ENCODE assay signal across 8 cellular contexts in the genomic region with DNA sequence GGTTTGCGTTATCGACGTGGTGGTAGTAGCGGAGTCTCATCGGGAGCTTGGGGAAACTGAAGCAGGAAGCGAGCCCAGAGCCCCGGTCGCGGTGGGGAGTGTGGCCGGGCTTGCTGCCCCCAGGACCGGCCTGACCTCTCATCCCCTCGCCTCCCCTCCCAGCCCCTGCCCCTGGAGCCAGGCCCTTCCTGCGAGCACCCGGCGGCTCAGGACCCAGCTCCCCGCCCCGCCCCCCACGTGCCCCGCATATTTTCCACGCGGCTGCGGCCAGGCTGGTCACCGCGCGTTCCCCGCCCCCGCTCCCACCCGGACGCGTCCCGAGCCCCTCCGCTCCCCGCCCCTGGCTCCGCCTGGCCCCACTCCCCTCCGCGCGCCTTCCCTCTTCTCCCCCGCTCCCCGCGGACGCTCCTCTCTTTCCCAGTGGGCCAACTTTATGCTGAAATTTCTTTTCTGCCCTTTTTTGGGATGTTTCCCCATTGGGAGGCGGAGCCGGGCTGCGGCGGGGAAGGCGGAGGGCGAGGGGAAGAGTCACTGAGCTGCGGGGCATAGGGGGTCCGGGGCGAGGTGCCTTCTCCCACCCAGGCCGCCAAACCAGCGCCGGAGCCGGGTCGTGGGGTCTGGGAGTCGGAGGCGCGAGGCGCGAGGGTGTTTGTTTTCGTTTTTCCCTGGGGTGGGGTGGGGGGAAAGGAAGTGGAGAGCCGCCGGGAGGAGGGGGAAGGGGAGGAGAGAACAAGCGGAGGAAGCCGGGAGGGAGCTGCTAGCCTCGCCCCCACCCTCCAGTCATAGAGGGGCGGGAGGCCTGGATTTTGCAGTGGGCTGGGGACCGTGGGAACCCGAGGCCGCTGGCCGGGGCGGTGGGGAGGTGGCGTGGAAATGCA. TPM values are rescaled to one million over a fixed set of nuclear protein-coding genes. Genes with fewer than 3 reads are reported as not detected.
A peak's percentile ranks its signal among the peaks of the same experiment; 100 is the strongest.
DNase-seq lines count a peak whose midpoint lies in the region; ATAC-seq and TF ChIP-seq lines count a peak whose summit lies in the region.

No MANE protein-coding gene starts in this region.

- H3K9me3 Mint-ChIP-seq in activated B cell treated with CpG ODN at 0.5 μM for 24 hours = no peaks in the 10 kb centered on the region

- ATAC-seq in activated B cell treated with CpG ODN at 0.5 μM for 24 hours (ENCODE audit: low read depth) (peak; percentile 42), left colon (peak; percentile 61)

- peaks cover 12% of the 10 kb centered on the region for H3K4me1 Mint-ChIP-seq in activated B cell treated with CpG ODN at 0.5 μM for 24 hours

- H3K4me3 Mint-ChIP-seq in activated B cell treated with CpG ODN at 0.5 μM for 24 hours = peak overlapping the region; percentile 86

- intact Hi-C loops in activated B cell treated with CpG ODN at 0.5 μM for 24 hours (cut with micrococcal nuclease) (loop anchor here (1.0 kb wide), 1 partner anchor 25 kb away; the partner anchor contains the start of gene ARHGEF39), left colon (cut with DNase I, micrococcal nuclease) (loop anchor here in 1 of 2 donors (5.0 kb wide), 1 partner anchor 33 kb away; the partner anchor contains the start of genes CCDC107 and RMRP)

- H3K36me3 Mint-ChIP-seq in activated B cell treated with CpG ODN at 0.5 μM for 24 hours (ENCODE audit: low read depth) = peaks cover 2% of the 10 kb centered on the region

- peak; percentile 94 for DNase-seq in EH (ENCODE audit: low read depth)
- peak; percentile 11 for DNase-seq in LoVo (ENCODE audit: low spot score)
- DNase-seq in activated B cell treated with CpG ODN at 0.5 μM for 24 hours = peak; percentile 27
- peak; percentile 73 for DNase-seq in dermis blood vessel endothelial cell
- peak; percentile 73 to 79 for DNase-seq in left colon
- DNase-seq in stimulated activated CD4-positive, alpha-beta T cell treated with anti-CD3 and anti-CD28 coated beads, Interleukin-1b, Interleukin-23, amount 100 ng/mL, for 48 hours = peak; percentile 17
- no peak for DNase-seq in HT-29 (ENCODE audit: low spot score)
- DNase-seq in pons (ENCODE audit: low spot score) = no peak

- CTCF ChIA-PET in activated B cell treated with CpG ODN at 0.5 μM for 24 hours (lab: Charles Lee) = interaction anchor here (0.8 to 3.1 kb wide), 6 partner anchors 26 to 192 kb away, joined by 3 to 8 read pairs (median 6); partner anchors contain the start of genes ARHGEF39, CCDC107, CREB3 and RMRP

- TF ChIP-seq CTCF in activated B cell treated with CpG ODN at 0.5 μM for 24 hours (IDR thresholded peaks at IDR 0.05) = no peak

- H3K27me3 Mint-ChIP-seq in activated B cell treated with CpG ODN at 0.5 μM for 24 hours = no peaks in the 10 kb centered on the region

- H3K27ac Mint-ChIP-seq in activated B cell treated with CpG ODN at 0.5 μM for 24 hours = peak overlapping the region; percentile 76

- POLR2A ChIA-PET in activated B cell treated with CpG ODN at 0.5 μM for 24 hours (lab: Charles Lee) = interaction anchor here (0.6 to 1.6 kb wide), 10 partner anchors 14 to 708 kb away, joined by 3 to 6 read pairs (median 4); partner anchors contain the start of genes CCDC107, CREB3, RMRP and TLN1

RNA-seq across cellular contexts. Expression of gene TPM2, which starts 1.0 kb away (rescaled TPM):
- total RNA-seq in activated B cell treated with CpG ODN at 0.5 μM for 24 hours = 1.9 and 2.0 TPM in 2 replicates
- total RNA-seq in dermis blood vessel endothelial cell = 10.2 and 19.6 TPM in 2 replicates
- 100 to 1,000 TPM in 1 of 2 donors, 10 to 100 TPM in 1; 25.9 to 277 TPM for total RNA-seq in left colon
- total RNA-seq in HT-29 (2014; rRNA removed; shearing (Covaris generic)) = 61.0 and 69.8 TPM in 2 replicates

RNA-seq across cellular contexts. Expression of gene CA9, which starts 17.0 kb away (rescaled TPM):
- total RNA-seq in activated B cell treated with CpG ODN at 0.5 μM for 24 hours (0.86 TPM in 1 of 2 replicates, not detected in the other), dermis blood vessel endothelial cell (not detected in 2 replicates), left colon (under 1 TPM; 0.56 to 0.89 TPM)
- total RNA-seq in HT-29 (2014; rRNA removed; shearing (Covaris generic)) = 82.8 and 95.4 TPM in 2 replicates

RNA-seq across cellular contexts. Expression of gene ARHGEF39, which starts 25.7 kb away (rescaled TPM):
- total RNA-seq in activated B cell treated with CpG ODN at 0.5 μM for 24 hours (0.59 and 0.89 TPM in 2 replicates), dermis blood vessel endothelial cell (0.34 and 3.1 TPM in 2 replicates), left colon (1 to 10 TPM; 5.2 to 7.6 TPM)
- 16.2 and 23.4 TPM in 2 replicates for total RNA-seq in HT-29 (2014; rRNA removed; shearing (Covaris generic))

RNA-seq across cellular contexts. Expression of gene CCDC107, which starts 32.6 kb away (rescaled TPM):
- total RNA-seq in activated B cell treated with CpG ODN at 0.5 μM for 24 hours = 32.5 and 34.5 TPM in 2 replicates
- total RNA-seq in dermis blood vessel endothelial cell = 8.5 and 12.4 TPM in 2 replicates
- total RNA-seq in left colon = 10 to 100 TPM; 25.0 to 33.1 TPM
- total RNA-seq in HT-29 (2014; rRNA removed; shearing (Covaris generic)) = 19.7 and 19.9 TPM in 2 replicates

RNA-seq across cellular contexts. Expression of gene RMRP, which starts 32.9 kb away (rescaled TPM):
- total RNA-seq in activated B cell treated with CpG ODN at 0.5 μM for 24 hours (8,247 and 9,516 TPM in 2 replicates), dermis blood vessel endothelial cell (9,128 and 10,291 TPM in 2 replicates), left colon (over 10,000 TPM; 19,198 to 30,979 TPM)
- 23,916 and 27,637 TPM in 2 replicates for total RNA-seq in HT-29 (2014; rRNA removed; shearing (Covaris generic))

Comparison
In these comparisons a context has a peak if more than half of its experiments do, and no peak if none do; other contexts are left out.
1. DNase-seq: peak in EH (single experiment), LoVo (single experiment), activated B cell treated with CpG ODN at 0.5 μM for 24 hours (single experiment), dermis blood vessel endothelial cell (single experiment), left colon (2 of 2) and stimulated activated CD4-positive, alpha-beta T cell treated with anti-CD3 and anti-CD28 coated beads, Interleukin-1b, Interleukin-23, amount 100 ng/mL, for 48 hours (single experiment); none in HT-29 (single experiment) and pons (single experiment).
2. RNA of gene CA9, which starts 17.0 kb away (total RNA-seq): 82.8 to 95.4 TPM in HT-29; 0.56 to 0.89 TPM in left colon, 0.86 TPM in activated B cell treated with CpG ODN at 0.5 μM for 24 hours and not detected in dermis blood vessel endothelial cell; every median in the first group is over 10 times any median in the second.